In the genomic region with DNA sequence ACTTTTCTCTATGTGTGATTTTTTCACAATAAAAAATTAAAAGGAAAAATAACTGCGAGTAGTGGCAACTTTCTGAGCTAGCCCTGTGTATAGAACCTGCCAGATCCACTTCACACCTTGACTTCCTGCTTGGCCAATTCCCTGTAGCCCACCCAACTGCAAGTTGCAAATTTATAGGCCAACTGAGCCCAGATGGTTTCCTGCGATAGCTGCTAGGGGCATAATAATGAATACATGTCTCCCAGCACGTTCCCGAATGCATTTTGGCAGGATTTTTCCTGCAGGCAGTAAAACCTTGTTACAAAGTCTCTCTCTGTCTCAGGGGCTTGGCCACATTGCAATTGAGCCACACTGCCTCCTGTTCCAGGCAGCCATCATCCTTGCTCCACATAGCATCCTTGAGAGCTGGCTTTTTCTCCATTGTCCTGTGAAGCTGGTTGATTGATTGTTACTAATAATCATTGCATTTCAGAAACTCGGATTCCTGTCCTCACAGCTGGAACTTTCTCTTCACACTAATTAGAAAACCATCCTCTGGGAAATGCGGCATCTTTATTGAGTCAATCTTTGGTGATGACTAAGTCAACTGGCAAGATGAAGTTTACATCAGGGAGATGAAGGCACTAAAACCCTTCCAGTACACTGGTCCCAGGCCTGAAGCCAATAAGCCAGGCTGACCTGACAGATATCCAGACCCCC, we compare ENCODE assay signal across 29 cellular contexts. TPM values are rescaled to one million over a fixed set of nuclear protein-coding genes. Genes with fewer than 3 reads are reported as not detected.
DNase-seq lines count a peak whose midpoint lies in the region; ATAC-seq, FAIRE-seq and TF ChIP-seq lines count a peak whose summit lies in the region.
"Had no signal": no experiment of that assay in that cellular context is flagged by ENCODE, and none has a peak within 500 bp of the region (broad histone marks: within the 10 kb centered on the region; RNA-seq: fewer than 3 reads in every experiment).

No MANE protein-coding gene starts in this region.

- peak overlapping the region; percentile 71 for H2AFZ ChIP-seq in K562 (ENCODE audit: low read depth, low read length)
- H2AFZ ChIP-seq in mesenchymal stem cell (ENCODE audit: low read depth, low read length), result no peak overlapping the region

- BruUV-seq in K562 (replicated peaks; lab: Mats Ljungman, UMichigan), result no TSS peak

- DNase-seq in HS-5 (ENCODE audit: low read depth) (peak; percentile 42), K562 (ENCODE audit: extremely low read depth in 1 of 4, low spot score in 3 of 4) (no peak), mesenchymal stem cell (no peak), NOMO-1 treated with dmso at 0.1 percent for 144 hours (lab: John Stamatoyannopoulos, UW; ENCODE audit: unreplicated experiment) (no peak), hippocampal formation (lab: John Stamatoyannopoulos, UW) (no peak), mucosa of gallbladder (ENCODE audit: low spot score) (no peak)
- DNase-seq: activated CD4-positive, alpha-beta T cell treated with anti-CD3 and anti-CD28 coated beads for 36 hours; activated effector memory CD4-positive, alpha-beta T cell treated with Interleukin-2 at 50 U/mL for 16 hours; activated T-cell treated with anti-CD3 and anti-CD28 coated beads for 4 hours; aorta; Calu3; cerebellar nuclear complex; foreskin melanocyte; heart right ventricle; KG1; lower lobe of right lung; mucosa of descending colon; NCI-H1436; NCI-H345; NCI-H774; pancreas; retina; SK-N-SH; stimulated activated CD4-positive, alpha-beta T cell treated with anti-CD3 and anti-CD28 coated beads, Interleukin-1b, Interleukin-23, amount 100 ng/mL, for 48 hours; T-helper 2 cell had no signal

- POLR2A ChIA-PET in K562 (lab: Yijun Ruan, JAX), result interaction anchor here (0.7 to 1.5 kb wide), 4 partner anchors 12 to 1475 kb away, joined by 3 to 5 read pairs (median 3); a partner anchor contains a TSS

- no peak overlapping the region for H3K9ac ChIP-seq in BLaER1 treated with 17β-estradiol and CSF1 and Interleukin-3, amounts not matched to agents 10 nM and 100 nM
- H3K9ac ChIP-seq in K562 (ENCODE audit: insufficient read depth in 1 of 2, low read depth in 2 of 2, low read length in 2 of 2) (no peak overlapping the region), mesenchymal stem cell (ENCODE audit: low read length) (no peak overlapping the region)
- H3K9ac ChIP-seq: SK-N-SH had no signal

- no peak for FAIRE-seq in K562 (lab: Jason Lieb, UNC)
- FAIRE-seq: pancreas had no signal

- H3K27ac ChIP-seq in BLaER1 treated with 17β-estradiol and CSF1 and Interleukin-3, amounts not matched to agents 10 nM and 100 nM, result peak overlapping the region in 3 of 11 experiments; percentile 84 to 92 (median 91); a peak in 3 of 22 replicates
- H3K27ac ChIP-seq in K562 (ENCODE audit: extremely low read depth, low read depth, low read length) (no peak overlapping the region; the same call in 2 of the 3 replicates), mesenchymal stem cell (ENCODE audit: low read length, poor library complexity, severe bottlenecking) (no peak overlapping the region)
- H3K27ac ChIP-seq: C4-2B, lower lobe of right lung, pancreas, tibial nerve had no signal

- no peaks in the 10 kb centered on the region for H3K79me1 ChIP-seq in mesenchymal stem cell (replicated peaks; ENCODE audit: low read length, poor library complexity, severe bottlenecking)

- no peak overlapping the region for H3K4me3 ChIP-seq in BLaER1 treated with 17β-estradiol and CSF1 and Interleukin-3, amounts not matched to agents 10 nM and 100 nM
- H3K4me3 ChIP-seq in K562, result no peak overlapping the region
- peak overlapping the region in 1 of 2 experiments; percentile 34 for H3K4me3 ChIP-seq in mesenchymal stem cell (ENCODE audit: insufficient read depth in 1 of 2, low read depth in 1 of 2, low read length in 2 of 2)
- H3K4me3 ChIP-seq: heart right ventricle, lower lobe of right lung, mucosa of descending colon, pancreas, smooth muscle cell, tibial nerve had no signal

- TF ChIP-seq POLR2A in K562 (conservative IDR thresholded peaks at IDR 0.05), result no peak

- 60% methylated on average over 6 of the region's 6 CpGs for WGBS in K562 (ENCODE audit: insufficient coverage, low coverage, missing lambda C conversion rate)
- 91% methylated on average over 5 of the region's 6 CpGs for WGBS in mesenchymal stem cell

- H2AK5ac ChIP-seq in mesenchymal stem cell (ENCODE audit: low read length, severe bottlenecking), result no peak overlapping the region

- no peak overlapping the region for H3K23ac ChIP-seq in mesenchymal stem cell (ENCODE audit: low read length in 2 of 2)

- no peaks in the 10 kb centered on the region for H4K20me1 ChIP-seq in BLaER1 treated with 17β-estradiol and CSF1 and Interleukin-3, amounts not matched to agents 10 nM and 100 nM
- H4K20me1 ChIP-seq in K562 (replicated peaks; ENCODE audit: control insufficient read depth, insufficient read depth, low read length), result no peaks in the 10 kb centered on the region

- intact Hi-C loops in K562 (cut with micrococcal nuclease), result no loop called here

- H4K91ac ChIP-seq in mesenchymal stem cell (ENCODE audit: low read length), result no peak overlapping the region

- CTCF ChIA-PET in K562 (lab: Yijun Ruan, JAX; ENCODE audit: low intra/inter-chr PET ratio), result no interaction called here

- H2BK120ac ChIP-seq in mesenchymal stem cell (ENCODE audit: low read depth, low read length), result no peak overlapping the region

- peaks cover 16 to 97% (median 55%) of the 10 kb centered on the region in 10 experiments for H3K4me1 ChIP-seq in BLaER1 treated with 17β-estradiol and CSF1 and Interleukin-3, amounts not matched to agents 10 nM and 100 nM
- H3K4me1 ChIP-seq in K562 (replicated peaks in 1 of 2; ENCODE audit: control insufficient read depth in 2 of 2, insufficient read depth in 2 of 2, low read length in 2 of 2), result peaks cover 6 to 15% of the 10 kb centered on the region in 2 experiments; a peak in 3 of 5 replicates
- peaks cover 3% of the 10 kb centered on the region for H3K4me1 ChIP-seq in mesenchymal stem cell (ENCODE audit: control insufficient read depth, insufficient read depth, low read depth, low read length)
- H3K4me1 ChIP-seq: pancreas had no signal

- no peak for TF ChIP-seq RAD21 in K562 (CRISPR knock-in tag; conservative IDR thresholded peaks at IDR 0.05 in 1 of 2, IDR thresholded peaks at IDR 0.05 in 1 of 2)

- no peak overlapping the region for H2BK12ac ChIP-seq in mesenchymal stem cell (ENCODE audit: low read length in 2 of 2)

- H2BK15ac ChIP-seq in mesenchymal stem cell (ENCODE audit: low read depth, poor library complexity, severe bottlenecking), result peak overlapping the region; percentile 49

- no peak overlapping the region for H3K14ac ChIP-seq in mesenchymal stem cell (ENCODE audit: low read length in 2 of 2)

- no peak for ATAC-seq in K562
- ATAC-seq: activated CD4-positive, alpha-beta T cell treated with anti-CD3 and anti-CD28 coated beads for 36 hours; lower lobe of right lung; mucosa of descending colon; pancreas had no signal

- H3K9me3 ChIP-seq in BLaER1 treated with 17β-estradiol and CSF1 and Interleukin-3, amounts not matched to agents 10 nM and 100 nM (replicated peaks in 1 of 11), result peaks cover 3 to 27% (median 16%) of the 10 kb centered on the region in 11 experiments; a peak in 18 of 22 replicates
- H3K9me3 ChIP-seq in K562 (replicated peaks; ENCODE audit: control insufficient read depth, insufficient read depth, low read depth, low read length) (peaks cover 16% of the 10 kb centered on the region), mesenchymal stem cell (ENCODE audit: control insufficient read depth, low read length) (peaks cover 8% of the 10 kb centered on the region)
- H3K9me3 ChIP-seq: lower lobe of right lung, mucosa of descending colon, pancreas, SK-N-SH had no signal

- no peaks in the 10 kb centered on the region for H3K27me3 ChIP-seq in BLaER1 treated with 17β-estradiol and CSF1 and Interleukin-3, amounts not matched to agents 10 nM and 100 nM
- H3K27me3 ChIP-seq in K562 (ENCODE audit: control insufficient read depth in 2 of 2, insufficient read depth in 2 of 2, low read length in 2 of 2), result no peaks in the 10 kb centered on the region
- H3K27me3 ChIP-seq in mesenchymal stem cell (ENCODE audit: control insufficient read depth in 1 of 2, insufficient read depth in 1 of 2, low read length in 2 of 2), result peaks cover 27 to 59% of the 10 kb centered on the region in 2 experiments
- H3K27me3 ChIP-seq: pancreas, tibial nerve had no signal

- H3K18ac ChIP-seq in mesenchymal stem cell (ENCODE audit: low read depth in 1 of 2, low read length in 2 of 2), result no peak overlapping the region

- H3K9me1 ChIP-seq in K562 (ENCODE audit: control insufficient read depth, insufficient read depth, low read length), result no peaks in the 10 kb centered on the region

- no peak overlapping the region for H4K8ac ChIP-seq in mesenchymal stem cell (ENCODE audit: low read length)

- 0 out of 22 replicates have a peak, but pooled peaks cover 0 to 5% (median 0%) of the 10 kb centered on the region in 11 experiments for H3K36me3 ChIP-seq in BLaER1 treated with 17β-estradiol and CSF1 and Interleukin-3, amounts not matched to agents 10 nM and 100 nM
- H3K36me3 ChIP-seq in K562 (ENCODE audit: control insufficient read depth, insufficient read depth, low read length) (no peaks in the 10 kb centered on the region), mesenchymal stem cell (ENCODE audit: control insufficient read depth in 1 of 2, insufficient read depth in 2 of 2, low read depth in 1 of 2, low read length in 2 of 2) (no peaks in the 10 kb centered on the region)
- H3K36me3 ChIP-seq: heart right ventricle, lower lobe of right lung, pancreas, tibial nerve had no signal

- in situ Hi-C loops in K562 (cut with MboI), result no loop called here

- no peak overlapping the region for H2BK5ac ChIP-seq in mesenchymal stem cell (ENCODE audit: low read depth, low read length, poor library complexity, severe bottlenecking)

- H3K4me2 ChIP-seq in BLaER1 treated with 17β-estradiol and CSF1 and Interleukin-3, amounts not matched to agents 10 nM and 100 nM, result peak overlapping the region in 6 of 11 experiments; percentile 13 to 87 (median 80); a peak in 10 of 22 replicates
- H3K4me2 ChIP-seq in K562 (ENCODE audit: insufficient read depth, low read length) (no peak overlapping the region), mesenchymal stem cell (ENCODE audit: low read length, poor library complexity, severe bottlenecking) (no peak overlapping the region)
- H3K4me2 ChIP-seq: SK-N-SH, smooth muscle cell had no signal

- no peak for TF ChIP-seq CTCF in K562 (IDR thresholded peaks at IDR 0.05 in 2 of 3, conservative IDR thresholded peaks at IDR 0.05 in 1 of 3; ENCODE audit: insufficient read depth in 2 of 3, low read depth in 1 of 3, low read length in 3 of 3)

- no peak overlapping the region for H3K4ac ChIP-seq in mesenchymal stem cell (ENCODE audit: low read depth in 1 of 2, low read length in 2 of 2)

- no peaks in the 10 kb centered on the region for H3K79me2 ChIP-seq in K562 (ENCODE audit: control insufficient read depth, insufficient read depth, low read length)

- no peak for TF ChIP-seq EP300 in K562 (IDR thresholded peaks at IDR 0.05; ENCODE audit: low read length)

RNA-seq across cellular contexts. Expression of a gene that starts 18.5 kb away (rescaled TPM):
- 49.1 and 50.2 TPM in 2 replicates for total RNA-seq in K562 (2011; cell fraction: chromatin; rRNA removed; ENCODE audit: low replicate concordance)
- 42.2 and 44.7 TPM in 2 replicates for total RNA-seq in K562 (2011; cell fraction: nucleolus; rRNA removed)
- 44.7 and 67.3 TPM in 2 replicates for total RNA-seq in K562 (2011; cell fraction: nucleoplasm; rRNA removed)
- total RNA-seq in K562 (2014; rRNA removed) (93.1 and 104 TPM in 2 replicates), K562 (2014; rRNA removed; fragmentation: Illumina TruSeq; extraction: Trizol) (85.1 and 96.3 TPM in 2 replicates), K562 (2015; rRNA removed; fragmentation: Illumina TruSeq; extraction: Trizol) (39.2 and 41.5 TPM in 2 replicates), K562 (2021) (87.3 and 96.2 TPM in 2 replicates), mucosa of gallbladder (26.8 TPM)
- polyA plus RNA-seq in K562 (2011; rRNA removed) (79.9 and 126 TPM in 2 replicates), K562 (2014; fragmentation: Illumina TruSeq; extraction: Trizol) (90.9 and 91.5 TPM in 2 replicates), K562 (2014; fragmentation: Nextera tagmentation; extraction: Ambion mirVana) (10 to 100 TPM in 1 of 2 experiments, 1 to 10 TPM in 1; 6.9 to 19.6 TPM), K562 (2014; rRNA removed) (98.0 and 118 TPM in 2 replicates)
- 57.1 and 58.2 TPM in 2 replicates for polyA plus RNA-seq in K562 (2011; cell fraction: cytosol; rRNA removed)
- 75.1 and 102 TPM in 2 replicates for polyA plus RNA-seq in K562 (2011; cell fraction: nucleus; rRNA removed)
- 22.8 and 56.1 TPM in 2 replicates for polyA plus RNA-seq in K562 (2012)
- 48.8 and 65.2 TPM in 2 replicates for polyA minus RNA-seq in K562 (2011; rRNA and poly(A)+ RNA removed)
- polyA minus RNA-seq in K562 (2011; cell fraction: cytosol; rRNA and poly(A)+ RNA removed), result 20.9 and 37.0 TPM in 2 replicates
- polyA minus RNA-seq in K562 (2011; cell fraction: nucleus; rRNA and poly(A)+ RNA removed), result 39.8 and 45.0 TPM in 2 replicates
- polyA plus RNA-seq in mesenchymal stem cell (2013, experiment 1 of 2), result 0.26 TPM
- polyA plus RNA-seq in mesenchymal stem cell (2013, experiment 2 of 2), result 0.34 TPM
- total RNA-seq: activated CD4-positive, alpha-beta T cell treated with anti-CD3 and anti-CD28 coated beads for 36 hours had no signal

Comparison
In these comparisons a context has a peak if more than half of its experiments do, and no peak if none do; other contexts are left out.
1. H3K4me2 ChIP-seq: peak in BLaER1 treated with 17β-estradiol and CSF1 and Interleukin-3, amounts not matched to agents 10 nM and 100 nM (6 of 11); none in K562 (single experiment) and mesenchymal stem cell (single experiment).